ENCODE assay signal across 8 cellular contexts in the genomic region with DNA sequence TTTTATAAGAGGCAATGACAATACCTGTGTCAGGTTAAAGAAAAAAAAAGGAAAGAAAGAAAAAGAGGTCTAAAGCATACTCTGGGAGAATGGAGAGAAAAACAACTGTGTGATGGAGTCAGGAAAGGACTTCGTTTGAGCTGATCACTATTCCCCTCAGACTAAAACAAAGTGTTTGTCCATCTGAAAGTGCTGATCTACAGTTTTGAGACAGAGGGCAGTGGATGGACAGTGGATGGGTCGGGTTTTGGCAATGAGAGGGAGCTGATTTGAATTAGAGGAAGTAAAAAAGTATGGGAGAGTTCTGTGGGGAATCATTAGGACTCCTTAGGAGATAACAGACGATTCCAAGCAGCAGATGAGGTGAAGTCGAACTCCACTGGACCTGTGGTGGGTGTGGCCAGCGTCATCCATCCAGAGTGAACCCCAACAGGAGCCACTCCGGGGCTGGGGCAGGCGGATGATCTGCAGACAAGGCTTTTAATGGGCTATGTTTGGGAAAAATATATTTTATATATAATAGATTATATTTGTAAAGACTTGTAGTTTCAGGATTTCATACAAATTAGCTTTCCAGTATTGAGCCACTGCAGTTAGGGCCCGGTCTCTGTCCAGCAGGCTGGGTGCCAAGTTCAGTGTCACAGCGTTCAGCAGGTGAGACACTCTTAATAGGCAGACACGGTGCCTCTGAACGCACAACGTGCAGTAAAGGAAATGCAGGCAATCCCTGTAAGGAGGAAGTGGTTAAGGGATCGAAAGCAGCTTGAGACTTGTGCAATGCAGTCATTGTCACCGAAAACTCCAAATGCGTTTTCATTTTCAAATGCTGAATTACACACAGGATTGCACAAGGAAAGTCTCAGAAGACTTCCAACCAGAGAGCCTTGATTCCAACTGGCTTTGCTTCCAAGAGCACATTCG.
DNase-seq lines count a peak whose midpoint lies in the region; ATAC-seq, FAIRE-seq and TF ChIP-seq lines count a peak whose summit lies in the region.

No MANE protein-coding gene starts in this region.

- TF ChIP-seq POLR2A in A549 (IDR thresholded peaks at IDR 0.05; ENCODE audit: low read length) = no peak

- H3K9me3 ChIP-seq in A549 (no peaks in the 10 kb centered on the region), heart right ventricle (no peaks in the 10 kb centered on the region)

- DNase-seq in A549 (ENCODE audit: low read depth in 1 of 2, low spot score in 1 of 2) (peak; percentile 56 to 67), NCI-H510A (lab: John Stamatoyannopoulos, UW) (peak; percentile 7), heart right ventricle (peak; percentile 8 to 40), NCI-H1417 (lab: John Stamatoyannopoulos, UW) (no peak)
- DNase-seq in activated T-cell treated with anti-CD3 and anti-CD28 coated beads, Interleukin-2, amount 50 U/mL, for 48 hours = peak; percentile 47 to 51
- no peak for DNase-seq in stimulated activated effector memory CD8-positive, alpha-beta T cell treated with anti-CD3 and anti-CD28 coated beads, Interleukin-12 subunit alpha, Interleukin-12 subunit beta, amount 100 ng/mL, for 72 hours (ENCODE audit: low spot score in 2 of 2)

- H3K4me1 Mint-ChIP-seq in stimulated activated effector memory CD8-positive, alpha-beta T cell treated with anti-CD3 and anti-CD28 coated beads, Interleukin-12 subunit alpha, Interleukin-12 subunit beta, amount 100 ng/mL, for 72 hours = peaks cover 33% of the 10 kb centered on the region

- H3K4me3 ChIP-seq in A549 (peak overlapping the region; percentile 44), heart right ventricle (peak overlapping the region in 6 of 10 donors; percentile 27 to 45 (median 37))

- H3K36me3 Mint-ChIP-seq in stimulated activated effector memory CD8-positive, alpha-beta T cell treated with anti-CD3 and anti-CD28 coated beads, Interleukin-12 subunit alpha, Interleukin-12 subunit beta, amount 100 ng/mL, for 72 hours = no peaks in the 10 kb centered on the region

- no peak overlapping the region for H3K27ac Mint-ChIP-seq in stimulated activated effector memory CD8-positive, alpha-beta T cell treated with anti-CD3 and anti-CD28 coated beads, Interleukin-12 subunit alpha, Interleukin-12 subunit beta, amount 100 ng/mL, for 72 hours

- POLR2A ChIA-PET in A549 (lab: Yijun Ruan, JAX) = interaction anchor here (0.9 to 1.6 kb wide), 2 partner anchors 12 to 62 kb away, joined by 3 to 6 read pairs; a partner anchor contains a TSS

- CTCF ChIA-PET in A549 (lab: Yijun Ruan, JAX) = interaction anchor here (0.7 to 4.2 kb wide), 10 partner anchors 10 to 368 kb away, joined by 3 to 13 read pairs (median 4); a partner anchor contains a TSS

- intact Hi-C loops in heart right ventricle (cut with DNase I) = no loop called here

- TF ChIP-seq CTCF in A549 (IDR thresholded peaks at IDR 0.05) (peak; percentile 33), heart right ventricle (IDR thresholded peaks at IDR 0.05) (no peak)

- H3K4me3 Mint-ChIP-seq in stimulated activated effector memory CD8-positive, alpha-beta T cell treated with anti-CD3 and anti-CD28 coated beads, Interleukin-12 subunit alpha, Interleukin-12 subunit beta, amount 100 ng/mL, for 72 hours = peak overlapping the region; percentile 31

- peak; percentile 90 to 91 for ATAC-seq in A549
- peak; percentile 100 for ATAC-seq in GM18508 (IDR thresholded peaks at IDR 0.05; ENCODE audit: insufficient read depth, unreplicated experiment)
- ATAC-seq in HG02884 (IDR thresholded peaks at IDR 0.05; ENCODE audit: unreplicated experiment) = peak; percentile 99
- peak; percentile 65 to 86 (median 74) for ATAC-seq in heart right ventricle
- peak; percentile 83 for ATAC-seq in stimulated activated effector memory CD8-positive, alpha-beta T cell treated with anti-CD3 and anti-CD28 coated beads, Interleukin-12 subunit alpha, Interleukin-12 subunit beta, amount 100 ng/mL, for 72 hours

- WGBS in A549 (ENCODE audit: missing lambda C conversion rate) = 5% methylated on average over 16 of the region's 16 CpGs
- 43 to 54% methylated on average over 16 of the region's 16 CpGs for WGBS in heart right ventricle, 2 donors

- H3K4me1 ChIP-seq in A549 = peaks cover 7% of the 10 kb centered on the region
- peaks cover 0 to 37% (median 0%) of the 10 kb centered on the region in 9 donors for H3K4me1 ChIP-seq in heart right ventricle

- peak overlapping the region; percentile 96 for H3K4me2 ChIP-seq in A549

- TF ChIP-seq EP300 in A549 (IDR thresholded peaks at IDR 0.05) = no peak

- peak; percentile 44 to 47; a peak in 4 of 5 replicates for TF ChIP-seq RAD21 in A549 (conservative IDR thresholded peaks at IDR 0.05 in 1 of 2, IDR thresholded peaks at IDR 0.05 in 1 of 2)

- no peaks in the 10 kb centered on the region for H3K36me3 ChIP-seq in heart right ventricle

- H3K27ac ChIP-seq in A549 (peak overlapping the region; percentile 79), heart right ventricle (peak overlapping the region in 4 of 10 donors; percentile 16 to 88 (median 20))

- H3K27me3 ChIP-seq in heart right ventricle = no peaks in the 10 kb centered on the region

- peaks cover 3% of the 10 kb centered on the region for H3K9me3 Mint-ChIP-seq in stimulated activated effector memory CD8-positive, alpha-beta T cell treated with anti-CD3 and anti-CD28 coated beads, Interleukin-12 subunit alpha, Interleukin-12 subunit beta, amount 100 ng/mL, for 72 hours

- no peak for FAIRE-seq in A549 (lab: Jason Lieb, UNC)

TF ChIP-seq in A549, 52 proteins besides CTCF, POLR2A, EP300 and RAD21:
- TF ChIP-seq FOSB (CRISPR knock-in tag; IDR thresholded peaks at IDR 0.05) = no peak
- TF ChIP-seq, protein P1, sequence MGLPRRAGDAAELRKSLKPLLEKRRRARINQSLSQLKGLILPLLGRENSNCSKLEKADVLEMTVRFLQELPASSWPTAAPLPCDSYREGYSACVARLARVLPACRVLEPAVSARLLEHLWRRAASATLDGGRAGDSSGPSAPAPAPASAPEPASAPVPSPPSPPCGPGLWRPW (IDR thresholded peaks at IDR 0.05) = no peak
- no peak for TF ChIP-seq RFX5 (IDR thresholded peaks at IDR 0.05)
- peak; percentile 82 for TF ChIP-seq MAFK (IDR thresholded peaks at IDR 0.05; ENCODE audit: partially characterized antibody)
- TF ChIP-seq, protein P2, sequence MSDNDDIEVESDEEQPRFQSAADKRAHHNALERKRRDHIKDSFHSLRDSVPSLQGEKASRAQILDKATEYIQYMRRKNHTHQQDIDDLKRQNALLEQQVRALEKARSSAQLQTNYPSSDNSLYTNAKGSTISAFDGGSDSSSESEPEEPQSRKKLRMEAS (IDR thresholded peaks at IDR 0.05) = peak; percentile 32
- no peak for TF ChIP-seq KDM1A (IDR thresholded peaks at IDR 0.05; ENCODE audit: low read depth)
- no peak for TF ChIP-seq JUN (IDR thresholded peaks at IDR 0.05)
- TF ChIP-seq FOXS1 (CRISPR knock-in tag; IDR thresholded peaks at IDR 0.05) = no peak
- no peak for TF ChIP-seq RARB (CRISPR knock-in tag; IDR thresholded peaks at IDR 0.05)
- peak; percentile 49 for TF ChIP-seq SMC3 (IDR thresholded peaks at IDR 0.05)
- TF ChIP-seq, protein P3, sequence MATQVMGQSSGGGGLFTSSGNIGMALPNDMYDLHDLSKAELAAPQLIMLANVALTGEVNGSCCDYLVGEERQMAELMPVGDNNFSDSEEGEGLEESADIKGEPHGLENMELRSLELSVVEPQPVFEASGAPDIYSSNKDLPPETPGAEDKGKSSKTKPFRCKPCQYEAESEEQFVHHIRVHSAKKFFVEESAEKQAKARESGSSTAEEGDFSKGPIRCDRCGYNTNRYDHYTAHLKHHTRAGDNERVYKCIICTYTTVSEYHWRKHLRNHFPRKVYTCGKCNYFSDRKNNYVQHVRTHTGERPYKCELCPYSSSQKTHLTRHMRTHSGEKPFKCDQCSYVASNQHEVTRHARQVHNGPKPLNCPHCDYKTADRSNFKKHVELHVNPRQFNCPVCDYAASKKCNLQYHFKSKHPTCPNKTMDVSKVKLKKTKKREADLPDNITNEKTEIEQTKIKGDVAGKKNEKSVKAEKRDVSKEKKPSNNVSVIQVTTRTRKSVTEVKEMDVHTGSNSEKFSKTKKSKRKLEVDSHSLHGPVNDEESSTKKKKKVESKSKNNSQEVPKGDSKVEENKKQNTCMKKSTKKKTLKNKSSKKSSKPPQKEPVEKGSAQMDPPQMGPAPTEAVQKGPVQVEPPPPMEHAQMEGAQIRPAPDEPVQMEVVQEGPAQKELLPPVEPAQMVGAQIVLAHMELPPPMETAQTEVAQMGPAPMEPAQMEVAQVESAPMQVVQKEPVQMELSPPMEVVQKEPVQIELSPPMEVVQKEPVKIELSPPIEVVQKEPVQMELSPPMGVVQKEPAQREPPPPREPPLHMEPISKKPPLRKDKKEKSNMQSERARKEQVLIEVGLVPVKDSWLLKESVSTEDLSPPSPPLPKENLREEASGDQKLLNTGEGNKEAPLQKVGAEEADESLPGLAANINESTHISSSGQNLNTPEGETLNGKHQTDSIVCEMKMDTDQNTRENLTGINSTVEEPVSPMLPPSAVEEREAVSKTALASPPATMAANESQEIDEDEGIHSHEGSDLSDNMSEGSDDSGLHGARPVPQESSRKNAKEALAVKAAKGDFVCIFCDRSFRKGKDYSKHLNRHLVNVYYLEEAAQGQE (IDR thresholded peaks at IDR 0.05) = no peak
- TF ChIP-seq ZSCAN20 (CRISPR knock-in tag; IDR thresholded peaks at IDR 0.05) = no peak
- no peak for TF ChIP-seq ZNF302 (CRISPR knock-in tag; IDR thresholded peaks at IDR 0.05)
- TF ChIP-seq CEBPB (IDR thresholded peaks at IDR 0.05) = peak; percentile 73 to 80
- TF ChIP-seq HOXB5 (CRISPR knock-in tag; IDR thresholded peaks at IDR 0.05) = no peak

Comparison
In these comparisons a context has a peak if more than half of its experiments do, and no peak if none do; other contexts are left out.
1. DNase-seq: peak in A549 (2 of 2), NCI-H510A (single experiment), activated T-cell treated with anti-CD3 and anti-CD28 coated beads, Interleukin-2, amount 50 U/mL, for 48 hours (2 of 2) and heart right ventricle (2 of 2); none in stimulated activated effector memory CD8-positive, alpha-beta T cell treated with anti-CD3 and anti-CD28 coated beads, Interleukin-12 subunit alpha, Interleukin-12 subunit beta, amount 100 ng/mL, for 72 hours (0 of 2) and NCI-H1417 (0 of 3).
2. Peak in every context shown above with its lines, with median percentiles within 50 percentile points of each other: ATAC-seq.